ENCODE assay signal across 20 cellular contexts in the genomic region with DNA sequence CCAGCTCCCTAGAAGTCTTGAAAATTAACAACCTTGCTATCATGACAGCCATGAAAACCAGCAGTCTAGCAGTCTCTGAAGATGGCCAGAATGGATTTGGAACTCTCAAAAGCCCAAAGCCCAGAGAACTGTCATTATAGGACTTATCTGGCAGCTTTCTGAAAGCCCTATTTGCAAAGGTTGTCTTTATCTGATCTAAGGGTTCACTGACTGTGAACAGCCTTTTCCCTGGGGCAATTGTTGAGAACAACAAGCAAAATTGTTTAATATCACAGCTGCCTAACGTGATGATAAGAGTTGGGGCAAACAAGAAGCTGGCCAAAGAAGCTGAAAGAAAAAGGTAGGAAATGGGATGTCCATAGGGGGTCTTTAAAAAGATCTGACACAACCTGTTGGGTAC.
"Had no signal": no experiment of that assay in that cellular context is flagged by ENCODE, and none has a peak within 500 bp of the region (broad histone marks: within the 10 kb centered on the region; RNA-seq: fewer than 3 reads in every experiment).

No MANE protein-coding gene starts in this region.

- H3K4me1 ChIP-seq: testis had no signal

- H3K9me3 ChIP-seq: testis had no signal

- H3K27ac ChIP-seq: body of pancreas, esophagus muscularis mucosa, stomach, testis had no signal

- ATAC-seq: activated CD8-positive, alpha-beta memory T cell treated with anti-CD3 and anti-CD28 coated beads, Interleukin-2, amount 10 ng/mL, durations not matched to agents 7 days and 5 days; activated T-helper 17 cell treated with anti-CD3 and anti-CD28 coated beads, Interleukin-2, amount 50 U/mL, for 72 hours; body of pancreas; heart right ventricle; naive thymus-derived CD8-positive, alpha-beta T cell; sciatic nerve had no signal

- FAIRE-seq: endothelial cell of umbilical vein had no signal

- DNase-seq: activated B cell treated with CpG ODN at 0.5 μM for 24 hours; activated CD4-positive, alpha-beta memory T cell treated with anti-CD3 and anti-CD28 coated beads, Interleukin-2, amount 10 ng/mL, durations not matched to agents 7 days and 5 days; activated CD4-positive, alpha-beta T cell treated with anti-CD3 and anti-CD28 coated beads for 48 hours; activated CD8-positive, alpha-beta memory T cell treated with anti-CD3 and anti-CD28 coated beads, Interleukin-2, amount 10 ng/mL, durations not matched to agents 7 days and 5 days; activated naive CD4-positive, alpha-beta T cell; activated naive CD8-positive, alpha-beta T cell treated with anti-CD3 and anti-CD28 coated beads, Interleukin-2, amount 10 ng/mL, durations not matched to agents 7 days and 5 days; body of pancreas; dermis blood vessel endothelial cell; effector memory CD4-positive, alpha-beta T cell; heart right ventricle; kidney glomerular epithelial cell; naive thymus-derived CD8-positive, alpha-beta T cell; stimulated activated CD4-positive, alpha-beta T cell treated with anti-CD3 and anti-CD28 coated beads, Interleukin-4, amount 100 ng/mL, for 1 hour; stomach; testis had no signal

- H3K4me2 ChIP-seq: smooth muscle cell had no signal

- H3K27me3 ChIP-seq: body of pancreas, esophagus muscularis mucosa, heart right ventricle, stomach, testis had no signal

- H3K36me3 ChIP-seq: esophagus muscularis mucosa, heart right ventricle, stomach had no signal

- H3K4me3 ChIP-seq: body of pancreas, esophagus muscularis mucosa, heart right ventricle, smooth muscle cell, stomach, testis had no signal
